29 cellular contexts compared by ENCODE assay signal in genomic region chr11:64383580-64383979, GRCh38.
"Had no signal": no experiment of that assay in that cellular context is flagged by ENCODE, and none has a peak within 500 bp of the region (broad histone marks: within the 10 kb centered on the region; RNA-seq: fewer than 3 reads in every experiment).

No MANE protein-coding gene starts in this region.

- DNase-seq: nephron progenitor cell; nucleus accumbens; psoas muscle; right cardiac atrium; spleen; stimulated activated CD4-positive, alpha-beta T cell treated with anti-CD3 and anti-CD28 coated beads, Interleukin-12 subunit alpha, Interleukin-12 subunit beta, amount 100 ng/mL, for 4 hours; stimulated activated CD4-positive, alpha-beta T cell treated with anti-CD3 and anti-CD28 coated beads, Interleukin-1b, Interleukin-23, amount 100 ng/mL, for 48 hours; stimulated activated CD4-positive, alpha-beta T cell treated with anti-CD3 and anti-CD28 coated beads, Interleukin-4, amount 100 ng/mL, for 1 hour; stimulated activated CD4-positive, alpha-beta T cell treated with anti-CD3 and anti-CD28 coated beads, Interleukin-4, amount 100 ng/mL, for 4 hours; stimulated activated CD8-positive, alpha-beta memory T cell treated with anti-CD3 and anti-CD28 coated beads, Interleukin-4, amount 100 ng/mL, for 48 hours; stimulated activated naive CD4-positive, alpha-beta T cell; stimulated activated naive CD8-positive, alpha-beta T cell treated with anti-CD3 and anti-CD28 coated beads, Interleukin-15, amount 100 ng/mL, for 72 hours; stimulated activated naive CD8-positive, alpha-beta T cell treated with anti-CD3 and anti-CD28 coated beads, Interleukin-15, Interleukin-2, amounts not matched to agents 100 U/mL and 50 U/mL, for 24 hours; tibial artery; transverse colon; upper lobe of right lung; uterus had no signal

- H3K27me3 Mint-ChIP-seq: stimulated activated memory B cell treated with anti-CD40 and anti-IgM and Interleukin-4, amounts not matched to agents 10 μg/mL and 1 μg/mL and 100 μg/mL, for 72 hours; stimulated activated naive CD8-positive, alpha-beta T cell treated with anti-CD3 and anti-CD28 coated beads, Interleukin-15, amount 100 ng/mL, for 72 hours; type B pancreatic cell had no signal

- H3K4me3 Mint-ChIP-seq: naive thymus-derived CD8-positive, alpha-beta T cell; natural killer cell treated with Interleukin-12 subunit alpha and Interleukin-12 subunit beta and Interleukin-15 and Interleukin-18, amount 100 ng/mL, for 72 hours; nephron progenitor cell; neural crest cell; stimulated activated memory B cell treated with anti-CD40 and anti-IgM and Interleukin-4, amounts not matched to agents 10 μg/mL and 1 μg/mL and 100 μg/mL, for 72 hours; stimulated activated naive CD8-positive, alpha-beta T cell treated with anti-CD3 and anti-CD28 coated beads, Interleukin-15, amount 100 ng/mL, for 72 hours; type B pancreatic cell had no signal

- H3K27me3 ChIP-seq: neutrophil, pancreas, spleen, suprapubic skin, testis, tibial artery, transverse colon, uterus had no signal

- ATAC-seq: naive thymus-derived CD8-positive, alpha-beta T cell; natural killer cell treated with Interleukin-12 subunit alpha and Interleukin-12 subunit beta and Interleukin-15 and Interleukin-18, amount 100 ng/mL, for 72 hours; sciatic nerve; stimulated activated memory B cell treated with anti-CD40 and anti-IgM and Interleukin-4, amounts not matched to agents 10 μg/mL and 1 μg/mL and 100 μg/mL, for 72 hours; stimulated activated naive CD8-positive, alpha-beta T cell treated with anti-CD3 and anti-CD28 coated beads, Interleukin-15, amount 100 ng/mL, for 72 hours; stimulated activated naive CD8-positive, alpha-beta T cell treated with anti-CD3 and anti-CD28 coated beads, Interleukin-15, Interleukin-2, amounts not matched to agents 100 U/mL and 50 U/mL, for 24 hours had no signal

- H3K36me3 ChIP-seq: neutrophil, pancreas, spleen, suprapubic skin, tibial artery, transverse colon, upper lobe of right lung, uterus had no signal

- H3K9me3 ChIP-seq: neutrophil, pancreas, psoas muscle, spleen, suprapubic skin, testis, tibial artery, transverse colon, upper lobe of right lung, uterus had no signal

- H3K9me3 Mint-ChIP-seq: naive thymus-derived CD8-positive, alpha-beta T cell; natural killer cell treated with Interleukin-12 subunit alpha and Interleukin-12 subunit beta and Interleukin-15 and Interleukin-18, amount 100 ng/mL, for 72 hours; nephron progenitor cell; neural crest cell; stimulated activated memory B cell treated with anti-CD40 and anti-IgM and Interleukin-4, amounts not matched to agents 10 μg/mL and 1 μg/mL and 100 μg/mL, for 72 hours; stimulated activated naive CD8-positive, alpha-beta T cell treated with anti-CD3 and anti-CD28 coated beads, Interleukin-15, amount 100 ng/mL, for 72 hours; type B pancreatic cell had no signal

- H3K36me3 Mint-ChIP-seq: naive thymus-derived CD8-positive, alpha-beta T cell; natural killer cell treated with Interleukin-12 subunit alpha and Interleukin-12 subunit beta and Interleukin-15 and Interleukin-18, amount 100 ng/mL, for 72 hours; stimulated activated memory B cell treated with anti-CD40 and anti-IgM and Interleukin-4, amounts not matched to agents 10 μg/mL and 1 μg/mL and 100 μg/mL, for 72 hours; type B pancreatic cell had no signal

- H3K4me1 ChIP-seq: pancreas, upper lobe of right lung, uterus had no signal

- FAIRE-seq: pancreas had no signal

- H3K27ac Mint-ChIP-seq: nephron progenitor cell; stimulated activated memory B cell treated with anti-CD40 and anti-IgM and Interleukin-4, amounts not matched to agents 10 μg/mL and 1 μg/mL and 100 μg/mL, for 72 hours; stimulated activated naive CD8-positive, alpha-beta T cell treated with anti-CD3 and anti-CD28 coated beads, Interleukin-15, amount 100 ng/mL, for 72 hours; type B pancreatic cell had no signal

- H3K4me3 ChIP-seq: pancreas, psoas muscle, skin epidermis, smooth muscle cell, spleen, suprapubic skin, testis, tibial artery, transverse colon, upper lobe of right lung, uterus had no signal

- H3K4me2 ChIP-seq: smooth muscle cell had no signal

- H3K27ac ChIP-seq: neutrophil, pancreas, psoas muscle, skin epidermis, spleen, suprapubic skin, testis, transverse colon, upper lobe of right lung, uterus had no signal
